In genomic region chr12:49645151-49646039, GRCh38 we compare ENCODE assay signal across 10 cellular contexts. TPM values are rescaled to one million over a fixed set of nuclear protein-coding genes. Genes with fewer than 3 reads are reported as not detected.
DNase-seq lines count a peak whose midpoint lies in the region; ATAC-seq, FAIRE-seq and TF ChIP-seq lines count a peak whose summit lies in the region.
"Had no signal": no experiment of that assay in that cellular context is flagged by ENCODE, and none has a peak within 500 bp of the region (broad histone marks: within the 10 kb centered on the region; RNA-seq: fewer than 3 reads in every experiment).

No MANE protein-coding gene starts in this region.

- no peak overlapping the region for H3K56ac ChIP-seq in H9 (ENCODE audit: insufficient read length, low read depth, low read length)

- H2BK15ac ChIP-seq in H9 (ENCODE audit: low read depth, low read length), result no peak overlapping the region

- H3K9me3 ChIP-seq in BLaER1 treated with 17β-estradiol and CSF1 and Interleukin-3, amounts not matched to agents 10 nM and 100 nM (replicated peaks in 1 of 11), result no peaks in the 10 kb centered on the region
- no peaks in the 10 kb centered on the region for H3K9me3 ChIP-seq in H9 (ENCODE audit: control insufficient read depth, low read depth, low read length)
- H3K9me3 ChIP-seq in GM12878 (replicated peaks; ENCODE audit: control insufficient read depth, insufficient read depth, low read length), result no peaks in the 10 kb centered on the region
- no peaks in the 10 kb centered on the region for H3K9me3 ChIP-seq in mesodermal cell (ENCODE audit: control insufficient read depth, low read length)
- no peaks in the 10 kb centered on the region for H3K9me3 ChIP-seq in mucosa of descending colon
- H3K9me3 ChIP-seq: psoas muscle had no signal

- no peak overlapping the region for H3K4me3 Mint-ChIP-seq in H9
- H3K4me3 Mint-ChIP-seq: CD14-positive monocyte had no signal

- peaks cover 39 to 55% (median 53%) of the 10 kb centered on the region in 10 experiments for H3K4me1 ChIP-seq in BLaER1 treated with 17β-estradiol and CSF1 and Interleukin-3, amounts not matched to agents 10 nM and 100 nM
- no peaks in the 10 kb centered on the region for H3K4me1 ChIP-seq in H9 (ENCODE audit: insufficient read depth, low read length)
- no peaks in the 10 kb centered on the region for H3K4me1 ChIP-seq in GM12878 (ENCODE audit: control insufficient read depth, insufficient read depth, low read length)
- H3K4me1 ChIP-seq in mesodermal cell (ENCODE audit: control insufficient read depth, insufficient read depth, low read length, poor library complexity, severe bottlenecking), result peaks cover 9% of the 10 kb centered on the region
- H3K4me1 ChIP-seq in mucosa of descending colon (ENCODE audit: low read depth), result no peaks in the 10 kb centered on the region

- no CpG with 5 or more reads among the region's 6 CpGs for WGBS in H9 (ENCODE audit: extremely low coverage, insufficient read length, low lambda C conversion rate)
- 100% methylated on average over 6 of the region's 6 CpGs for whole genome bisulfite sequencing in GM12878 (ENCODE audit: insufficient coverage, insufficient replicate concordance, low lambda C conversion rate, missing lambda C conversion rate)
- 98 to 100% methylated on average over 2 to 4 of the region's 6 CpGs for WGBS in mesodermal cell (ENCODE audit: insufficient coverage in 2 of 2), 2 experiments

- no peak for TF ChIP-seq POLR2A in GM12878 (IDR thresholded peaks at IDR 0.05; ENCODE audit: low read depth, low read length)

- H3T11ph ChIP-seq in H9 (ENCODE audit: low read length), result no peak overlapping the region

- H2AK5ac ChIP-seq in H9 (ENCODE audit: insufficient read length, low read length), result no peak overlapping the region

- H2BK12ac ChIP-seq in H9 (ENCODE audit: insufficient read length, low read depth, low read length), result no peak overlapping the region

- H3K4me1 Mint-ChIP-seq in H9, result peaks cover 13 to 14% of the 10 kb centered on the region in 2 experiments

- ATAC-seq in GM12878, result peak; percentile 8; the same call in 1 of the 3 replicates
- ATAC-seq in mucosa of descending colon, result no peak
- no peak for ATAC-seq in GM19023 (IDR thresholded peaks at IDR 0.05; ENCODE audit: unreplicated experiment)
- ATAC-seq in GM19035 (IDR thresholded peaks at IDR 0.05; ENCODE audit: unreplicated experiment), result no peak

- peak overlapping the region; percentile 36 to 80 (median 65) for H3K4me2 ChIP-seq in BLaER1 treated with 17β-estradiol and CSF1 and Interleukin-3, amounts not matched to agents 10 nM and 100 nM
- H3K4me2 ChIP-seq in H9 (ENCODE audit: insufficient read depth, insufficient read length, low read length), result no peak overlapping the region
- no peak overlapping the region for H3K4me2 ChIP-seq in GM12878 (ENCODE audit: control insufficient read depth, insufficient read depth)

- SMC1A ChIA-PET in GM12878 (lab: Charles Lee; ENCODE audit: uncharacterized antibody, unreplicated experiment), result interaction anchor here (0.6 to 10.9 kb wide), 19 partner anchors 8 to 194 kb away, joined by 3 to 191 read pairs (median 3); partner anchors contain the start of genes FMNL3 and TMBIM6

- no peaks in the 10 kb centered on the region for H3K27me3 ChIP-seq in BLaER1 treated with 17β-estradiol and CSF1 and Interleukin-3, amounts not matched to agents 10 nM and 100 nM
- no peaks in the 10 kb centered on the region for H3K27me3 ChIP-seq in H9 (ENCODE audit: insufficient read depth, low read length)
- H3K27me3 ChIP-seq in GM12878 (replicated peaks in 1 of 2; ENCODE audit: control insufficient read depth in 2 of 2, insufficient read depth in 2 of 2, low read length in 1 of 2), result no peaks in the 10 kb centered on the region

- no peak overlapping the region for H2BK120ac ChIP-seq in H9 (ENCODE audit: low read depth, low read length, poor library complexity, severe bottlenecking)

- H2BK5ac ChIP-seq in H9 (ENCODE audit: insufficient read length, low read length), result no peak overlapping the region

- H3K36me3 Mint-ChIP-seq in H9 (ENCODE audit: insufficient read depth in 1 of 3, low read depth in 3 of 3), result peaks cover 35 to 75% (median 70%) of the 10 kb centered on the region in 3 experiments

- DNase-seq in H9 (no peak), GM12878 (ENCODE audit: low read depth, low spot score) (no peak), mucosa of descending colon (no peak), iPS-NIHi7 (ENCODE audit: extremely low spot score) (no peak)

- H3K9ac ChIP-seq in BLaER1 treated with 17β-estradiol and CSF1 and Interleukin-3, amounts not matched to agents 10 nM and 100 nM, result peak overlapping the region in 9 of 11 experiments; percentile 9 to 66 (median 46); a peak in 13 of 22 replicates
- H3K9ac ChIP-seq in H9 (ENCODE audit: extremely low read depth, insufficient read length, low read length) (no peak overlapping the region), GM12878 (ENCODE audit: control insufficient read depth, insufficient read depth, low read length) (no peak overlapping the region)

- H4K91ac ChIP-seq in H9 (ENCODE audit: insufficient read length, low read depth, low read length), result no peak overlapping the region

- no peak overlapping the region for H3K23ac ChIP-seq in H9 (ENCODE audit: insufficient read length, low read depth, low read length)

- H3K79me1 ChIP-seq in H9 (ENCODE audit: insufficient read depth, low read depth, low read length, poor library complexity, severe bottlenecking), result no peaks in the 10 kb centered on the region

- intact Hi-C loops in GM12878 (cut with micrococcal nuclease; ENCODE audit: unreplicated experiment), result no loop called here
- intact Hi-C loops in mucosa of descending colon (cut with DNase I, micrococcal nuclease), result loop anchor here in 1 of 2 donors (2.0 kb wide), 1 partner anchor 61 kb away; the partner anchor contains the start of gene FMNL3

- no peak overlapping the region for H2AFZ ChIP-seq in H9 (ENCODE audit: low read length)
- no peak overlapping the region for H2AFZ ChIP-seq in GM12878 (ENCODE audit: control insufficient read depth, low read depth, low read length)

- peak overlapping the region in 2 of 3 experiments; percentile 15 to 91; a peak in 4 of 7 replicates for H3K27ac Mint-ChIP-seq in H9

- H3K36me3 ChIP-seq in BLaER1 treated with 17β-estradiol and CSF1 and Interleukin-3, amounts not matched to agents 10 nM and 100 nM, result peaks cover 38 to 85% (median 75%) of the 10 kb centered on the region in 11 experiments
- H3K36me3 ChIP-seq in GM12878 (ENCODE audit: control insufficient read depth in 2 of 2, insufficient read depth in 2 of 2, low read length in 1 of 2), result peaks cover 29 to 48% of the 10 kb centered on the region in 2 experiments
- peaks cover 88% of the 10 kb centered on the region for H3K36me3 ChIP-seq in mesodermal cell (ENCODE audit: control insufficient read depth, insufficient read depth, low read length)
- no peaks in the 10 kb centered on the region for H3K36me3 ChIP-seq in mucosa of descending colon (ENCODE audit: low read depth)

- no peaks in the 10 kb centered on the region for H3K9me3 Mint-ChIP-seq in H9
- H3K9me3 Mint-ChIP-seq: CD14-positive monocyte had no signal

- in situ Hi-C loops in GM12878 (cut with MboI), result loop anchor here (10.0 kb wide), 1 partner anchor 189 kb away; no protein-coding TSS in a partner anchor

- H4K8ac ChIP-seq in H9 (replicated peaks; ENCODE audit: insufficient read length, low read depth, low read length), result no peak overlapping the region

- H4K5ac ChIP-seq in H9 (ENCODE audit: insufficient read length, low read depth, low read length), result no peak overlapping the region

- CTCF ChIA-PET in GM12878 (lab: Yijun Ruan, JAX), result interaction anchor here (0.8 to 20.4 kb wide), 14 partner anchors 8 to 200 kb away, joined by 3 to 486 read pairs (median 4); partner anchors contain the start of genes FMNL3 and TMBIM6

- RAD21 ChIA-PET in GM12878 (lab: Charles Lee; ENCODE audit: unreplicated experiment), result interaction anchor here (0.8 to 6.4 kb wide), 12 partner anchors 9 to 287 kb away, joined by 3 to 107 read pairs (median 4); partner anchors contain the start of gene FMNL3

- POLR2A ChIA-PET in GM12878 (lab: Charles Lee), result interaction anchor here (0.6 to 1.9 kb wide), 6 partner anchors 16 to 286 kb away, joined by 3 to 16 read pairs (median 4); no protein-coding TSS in a partner anchor

- peak overlapping the region in 7 of 11 experiments; percentile 4 to 62 (median 40); a peak in 10 of 22 replicates for H3K27ac ChIP-seq in BLaER1 treated with 17β-estradiol and CSF1 and Interleukin-3, amounts not matched to agents 10 nM and 100 nM
- H3K27ac ChIP-seq in H9 (ENCODE audit: insufficient read length, low read depth, low read length), result no peak overlapping the region
- peak overlapping the region; percentile 28; the same call in 1 of the 2 replicates for H3K27ac ChIP-seq in GM12878 (ENCODE audit: control insufficient read depth, insufficient read depth)
- H3K27ac ChIP-seq in mesodermal cell (ENCODE audit: low read depth, low read length, severe bottlenecking), result peak overlapping the region; percentile 29
- H3K27ac ChIP-seq: psoas muscle had no signal

- H3K79me2 ChIP-seq in H9 (ENCODE audit: insufficient read depth, low read length), result no peaks in the 10 kb centered on the region
- no peaks in the 10 kb centered on the region for H3K79me2 ChIP-seq in GM12878 (ENCODE audit: control insufficient read depth, insufficient read depth, low read length)

- H3K18ac ChIP-seq in H9 (ENCODE audit: insufficient read length, low read depth, low read length), result no peak overlapping the region

- no peak for TF ChIP-seq CTCF in H9 (conservative IDR thresholded peaks at IDR 0.05)
- TF ChIP-seq CTCF in GM12878 (IDR thresholded peaks at IDR 0.05 in 2 of 3, conservative IDR thresholded peaks at IDR 0.05 in 1 of 3; ENCODE audit: control insufficient read depth in 2 of 3, extremely low read depth in 1 of 3, insufficient read depth in 1 of 3, low read depth in 3 of 3, low read length in 3 of 3), result no peak
- no peak for TF ChIP-seq CTCF in mucosa of descending colon (IDR thresholded peaks at IDR 0.05)

- TF ChIP-seq RAD21 in GM12878 (IDR thresholded peaks at IDR 0.05; ENCODE audit: insufficient read depth, low read depth, low read length), result no peak

- no peaks in the 10 kb centered on the region for H3K27me3 Mint-ChIP-seq in H9 (ENCODE audit: low read depth)

- H4K20me1 ChIP-seq in BLaER1 treated with 17β-estradiol and CSF1 and Interleukin-3, amounts not matched to agents 10 nM and 100 nM, result peaks cover 0 to 28% (median 0%) of the 10 kb centered on the region in 11 experiments; a peak in 5 of 22 replicates
- no peaks in the 10 kb centered on the region for H4K20me1 ChIP-seq in H9 (ENCODE audit: control insufficient read depth, insufficient read depth, insufficient read length)
- H4K20me1 ChIP-seq in GM12878 (ENCODE audit: control insufficient read depth, insufficient read depth), result no peaks in the 10 kb centered on the region

- no TSS peak for BruUV-seq in GM12878 (replicated peaks; lab: Mats Ljungman, UMichigan)

- no peak overlapping the region for H2BK20ac ChIP-seq in H9 (ENCODE audit: low read depth, low read length, poor library complexity, severe bottlenecking)

- no peak overlapping the region for H3K4ac ChIP-seq in H9 (ENCODE audit: low read depth, low read length)

- no peak for FAIRE-seq in GM12878 (lab: Jason Lieb, UNC)

- H3K14ac ChIP-seq in H9 (ENCODE audit: insufficient read depth, low read length), result no peak overlapping the region

- no peaks in the 10 kb centered on the region for H3K23me2 ChIP-seq in H9 (ENCODE audit: insufficient read length, low read depth, low read length, poor library complexity, severe bottlenecking)

- H3K4me3 ChIP-seq in BLaER1 treated with 17β-estradiol and CSF1 and Interleukin-3, amounts not matched to agents 10 nM and 100 nM, result no peak overlapping the region
- H3K4me3 ChIP-seq in GM12878 (no peak overlapping the region), mesodermal cell (ENCODE audit: extremely low read depth, insufficient read depth, low read length, poor library complexity, severe bottlenecking) (no peak overlapping the region), mucosa of descending colon (no peak overlapping the region)
- H3K4me3 ChIP-seq: psoas muscle had no signal

- TF ChIP-seq EP300 in GM12878 (IDR thresholded peaks at IDR 0.05; ENCODE audit: borderline replicate concordance in 1 of 2, control insufficient read depth in 1 of 2, low read depth in 2 of 2, low read length in 2 of 2), result no peak

RNA-seq across cellular contexts. Expression of gene PRPF40B, which starts 22.0 kb away (rescaled TPM):
- total RNA-seq in H9 (2021), result 17.4 and 19.0 TPM in 2 replicates
- 25.0 and 26.2 TPM in 2 replicates for total RNA-seq in GM12878 (2013; cell fraction: nucleolus; rRNA removed)
- 7.2 and 7.7 TPM in 2 replicates for total RNA-seq in GM12878 (2014; rRNA removed)
- 6.9 and 7.1 TPM in 2 replicates for total RNA-seq in GM12878 (2014; rRNA removed; fragmentation: Illumina TruSeq; extraction: Trizol)
- 12.9 and 13.2 TPM in 2 replicates for total RNA-seq in GM12878 (2021)
- 1.7 TPM for polyA plus RNA-seq in GM12878 (2011; ENCODE audit: low read depth)
- 3.2 and 6.1 TPM in 2 replicates for polyA plus RNA-seq in GM12878 (2011; rRNA removed)
- 4.1 and 5.3 TPM in 2 replicates for polyA plus RNA-seq in GM12878 (2011; cell fraction: cytosol; rRNA removed)
- polyA plus RNA-seq in GM12878 (2011; cell fraction: nucleus; rRNA removed), result 39.1 and 43.0 TPM in 2 replicates
- 5.4 TPM in 2 replicates for polyA plus RNA-seq in GM12878 (2012)
- polyA plus RNA-seq in GM12878 (2014; fragmentation: Illumina TruSeq; extraction: Trizol), result 3.2 and 6.7 TPM in 2 replicates
- 1 to 10 TPM in 1 of 2 experiments, under 1 TPM in 1; 0.31 to 1.2 TPM for polyA plus RNA-seq in GM12878 (2014; fragmentation: Nextera tagmentation; extraction: Ambion mirVana)
- polyA plus RNA-seq in GM12878 (2014; rRNA removed), result 8.5 and 11.0 TPM in 2 replicates
- 10 to 100 TPM; 16.3 to 17.9 TPM for polyA plus RNA-seq in GM12878 (2016; fragmentation: Nextera tagmentation; extraction: Ambion mirVana)
- polyA minus RNA-seq in GM12878 (2011; rRNA and poly(A)+ RNA removed), result 6.8 and 10.0 TPM in 2 replicates
- polyA minus RNA-seq in GM12878 (2011; cell fraction: cytosol; rRNA and poly(A)+ RNA removed), result 2.2 and 3.1 TPM in 2 replicates
- polyA minus RNA-seq in GM12878 (2011; cell fraction: nucleus; rRNA and poly(A)+ RNA removed), result 11.1 and 16.5 TPM in 2 replicates
- 14.7 TPM for polyA plus RNA-seq in mesodermal cell (2013, experiment 1 of 2)
- 13.0 TPM for polyA plus RNA-seq in mesodermal cell (2013, experiment 2 of 2)
- 10 to 100 TPM; 11.5 to 27.2 (median 12.7) TPM for total RNA-seq in mucosa of descending colon

RNA-seq across cellular contexts. Expression of gene FAM186B, which starts 40.0 kb away (rescaled TPM):
- 0.42 and 0.46 TPM in 2 replicates for total RNA-seq in H9 (2021)
- total RNA-seq in GM12878 (2013; cell fraction: nucleolus; rRNA removed), result 0.29 and 0.77 TPM in 2 replicates
- 0.51 and 0.87 TPM in 2 replicates for total RNA-seq in GM12878 (2014; rRNA removed)
- 0.58 and 0.60 TPM in 2 replicates for total RNA-seq in GM12878 (2014; rRNA removed; fragmentation: Illumina TruSeq; extraction: Trizol)
- 0.48 and 0.69 TPM in 2 replicates for total RNA-seq in GM12878 (2021)
- polyA plus RNA-seq in GM12878 (2011; ENCODE audit: low read depth), result 0.34 TPM
- 0.10 and 0.20 TPM in 2 replicates for polyA plus RNA-seq in GM12878 (2011; rRNA removed)
- polyA plus RNA-seq in GM12878 (2011; cell fraction: cytosol; rRNA removed), result 0.09 and 0.13 TPM in 2 replicates
- 0.63 and 0.72 TPM in 2 replicates for polyA plus RNA-seq in GM12878 (2011; cell fraction: nucleus; rRNA removed)
- polyA plus RNA-seq in GM12878 (2012), result 0.55 and 1.1 TPM in 2 replicates
- 0.46 and 0.51 TPM in 2 replicates for polyA plus RNA-seq in GM12878 (2014; fragmentation: Illumina TruSeq; extraction: Trizol)
- under 1 TPM; 0.13 to 0.42 TPM for polyA plus RNA-seq in GM12878 (2014; fragmentation: Nextera tagmentation; extraction: Ambion mirVana)
- 0.45 and 0.51 TPM in 2 replicates for polyA plus RNA-seq in GM12878 (2014; rRNA removed)
- polyA plus RNA-seq in GM12878 (2016; fragmentation: Nextera tagmentation; extraction: Ambion mirVana), result under 1 TPM; 0.57 to 0.79 TPM
- 0.22 and 0.57 TPM in 2 replicates for polyA minus RNA-seq in GM12878 (2011; rRNA and poly(A)+ RNA removed)
- polyA minus RNA-seq in GM12878 (2011; cell fraction: cytosol; rRNA and poly(A)+ RNA removed), result not detected in 2 replicates
- polyA minus RNA-seq in GM12878 (2011; cell fraction: nucleus; rRNA and poly(A)+ RNA removed), result 0.19 and 0.24 TPM in 2 replicates
- polyA plus RNA-seq in mesodermal cell (2013, experiment 1 of 2), result 0.18 TPM
- 0.20 TPM for polyA plus RNA-seq in mesodermal cell (2013, experiment 2 of 2)
- total RNA-seq in mucosa of descending colon, result under 1 TPM; 0.35 to 0.63 (median 0.39) TPM
- polyA plus RNA-seq: CD14-positive monocyte had no signal

Comparison
In these comparisons a context has a peak if more than half of its experiments do, and no peak if none do; other contexts are left out.
1. H3K4me2 ChIP-seq: peak in BLaER1 treated with 17β-estradiol and CSF1 and Interleukin-3, amounts not matched to agents 10 nM and 100 nM (11 of 11); none in H9 (single experiment) and GM12878 (single experiment).
2. H3K9ac ChIP-seq: peak in BLaER1 treated with 17β-estradiol and CSF1 and Interleukin-3, amounts not matched to agents 10 nM and 100 nM (9 of 11); none in H9 (single experiment) and GM12878 (single experiment).